1 cellular context compared by ENCODE assay signal in genomic region chr13:113761136-113761535, GRCh38.
TF ChIP-seq lines count a peak whose summit lies in the region.

No MANE protein-coding gene starts in this region.

TF ChIP-seq in H1, 55 proteins besides CTCF, POLR2A, EP300 and RAD21 (continued from another document):
- TF ChIP-seq USF2 (IDR thresholded peaks at IDR 0.05; ENCODE audit: low read length), result no peak
- TF ChIP-seq, protein P1, sequence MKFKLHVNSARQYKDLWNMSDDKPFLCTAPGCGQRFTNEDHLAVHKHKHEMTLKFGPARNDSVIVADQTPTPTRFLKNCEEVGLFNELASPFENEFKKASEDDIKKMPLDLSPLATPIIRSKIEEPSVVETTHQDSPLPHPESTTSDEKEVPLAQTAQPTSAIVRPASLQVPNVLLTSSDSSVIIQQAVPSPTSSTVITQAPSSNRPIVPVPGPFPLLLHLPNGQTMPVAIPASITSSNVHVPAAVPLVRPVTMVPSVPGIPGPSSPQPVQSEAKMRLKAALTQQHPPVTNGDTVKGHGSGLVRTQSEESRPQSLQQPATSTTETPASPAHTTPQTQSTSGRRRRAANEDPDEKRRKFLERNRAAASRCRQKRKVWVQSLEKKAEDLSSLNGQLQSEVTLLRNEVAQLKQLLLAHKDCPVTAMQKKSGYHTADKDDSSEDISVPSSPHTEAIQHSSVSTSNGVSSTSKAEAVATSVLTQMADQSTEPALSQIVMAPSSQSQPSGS (IDR thresholded peaks at IDR 0.05; ENCODE audit: low read length), result no peak
- TF ChIP-seq SAP30 (IDR thresholded peaks at IDR 0.05; ENCODE audit: insufficient read depth, insufficient replicate concordance, low read length), result no peak
- TF ChIP-seq ASH2L (IDR thresholded peaks at IDR 0.05; ENCODE audit: low read length), result no peak
- no peak for TF ChIP-seq CHD2 (IDR thresholded peaks at IDR 0.05; ENCODE audit: low read length)
- no peak for TF ChIP-seq YY1 (IDR thresholded peaks at IDR 0.05; ENCODE audit: low read depth, low read length)
- no peak for TF ChIP-seq HDAC2 (IDR thresholded peaks at IDR 0.05; ENCODE audit: borderline replicate concordance in 1 of 2, low read depth in 2 of 2, low read length in 2 of 2)
- no peak for TF ChIP-seq TCF12 (IDR thresholded peaks at IDR 0.05; ENCODE audit: low read depth, low read length)
- TF ChIP-seq TAF7 (optimal IDR thresholded peaks at IDR 0.05; ENCODE audit: borderline replicate concordance, low read depth, low read length), result no peak
- no peak for TF ChIP-seq EGR1 (IDR thresholded peaks at IDR 0.05; ENCODE audit: borderline replicate concordance, low read depth, low read length)
- TF ChIP-seq KDM1A (IDR thresholded peaks at IDR 0.05; ENCODE audit: borderline replicate concordance, low read length), result no peak
- TF ChIP-seq SP4 (IDR thresholded peaks at IDR 0.05; ENCODE audit: low read length), result no peak
- TF ChIP-seq RBBP5 (IDR thresholded peaks at IDR 0.05; ENCODE audit: borderline replicate concordance, low read depth, low read length), result no peak
- no peak for TF ChIP-seq NRF1 (IDR thresholded peaks at IDR 0.05; ENCODE audit: low read depth, low read length)
- no peak for TF ChIP-seq CREB1 (IDR thresholded peaks at IDR 0.05)
- no peak for TF ChIP-seq SIRT6 (IDR thresholded peaks at IDR 0.05; ENCODE audit: low read length)
- no peak for TF ChIP-seq SP1 (IDR thresholded peaks at IDR 0.05; ENCODE audit: low read depth, low read length)
- no peak for TF ChIP-seq BRCA1 (IDR thresholded peaks at IDR 0.05; ENCODE audit: low read depth, low read length)
